In genomic region chr1:219333626-219334025, GRCh38 we compare ENCODE assay signal across 35 cellular contexts.
"Had no signal": no experiment of that assay in that cellular context is flagged by ENCODE, and none has a peak within 500 bp of the region (broad histone marks: within the 10 kb centered on the region; RNA-seq: fewer than 3 reads in every experiment).

No MANE protein-coding gene starts in this region.

- H3K4me1 ChIP-seq: breast epithelium had no signal

- H3K9me3 ChIP-seq: adrenal gland, body of pancreas, breast epithelium had no signal

- H3K36me3 ChIP-seq: adrenal gland, brain microvascular endothelial cell, breast epithelium, cardiac muscle cell had no signal

- FAIRE-seq: astrocyte, TTC549 had no signal

- H3K27ac ChIP-seq: adrenal gland, body of pancreas, brain microvascular endothelial cell, breast epithelium, cardiac muscle cell, VCaP had no signal

- DNase-seq: activated B cell treated with CpG ODN at 0.5 μM for 24 hours; activated CD4-positive, alpha-beta memory T cell treated with anti-CD3 and anti-CD28 coated beads for 36 hours; activated CD4-positive, alpha-beta T cell treated with anti-CD3 and anti-CD28 coated beads for 4 hours; activated CD4-positive, alpha-beta T cell treated with anti-CD3 and anti-CD28 coated beads, Interleukin-2, amount 10 ng/mL, durations not matched to agents 24 days and 14 days; activated CD4-positive, alpha-beta T cell treated with anti-CD3 and anti-CD28 coated beads, Interleukin-2, amount 50 U/mL, for 1 hour; activated CD4-positive, alpha-beta T cell treated with anti-CD3 and anti-CD28 coated beads, Interleukin-2, amount 50 U/mL, for 4 hours; activated CD4-positive, CD25-positive, alpha-beta regulatory T cell treated with anti-CD3 and anti-CD28 coated beads, Interleukin-2, amount 50 U/mL, for 72 hours; activated CD8-positive, alpha-beta memory T cell treated with anti-CD3 and anti-CD28 coated beads, Interleukin-2, amount 50 U/mL, for 4 hours; activated CD8-positive, alpha-beta T cell treated with anti-CD3 and anti-CD28 coated beads for 36 hours; activated effector memory CD4-positive, alpha-beta T cell treated with anti-CD3 and anti-CD28 coated beads, Interleukin-2, amount 50 U/mL, for 16 hours; activated gamma-delta T cell treated with Interleukin-2 at 50 U/mL for 16 hours; activated naive CD4-positive, alpha-beta T cell; activated naive CD4-positive, alpha-beta T cell treated with anti-CD3 and anti-CD28 coated beads for 36 hours; activated naive CD4-positive, alpha-beta T cell treated with anti-CD3 and anti-CD28 coated beads, Interleukin-2, amount 50 U/mL, for 16 hours; activated naive CD8-positive, alpha-beta T cell treated with anti-CD3 and anti-CD28 coated beads for 36 hours; activated T-cell treated with anti-CD3 and anti-CD28 coated beads for 4 hours; activated T-cell treated with anti-CD3 and anti-CD28 coated beads, Interleukin-2, amount 50 U/mL, for 1 hour; activated T-cell treated with anti-CD3 and anti-CD28 coated beads, Interleukin-2, amount 50 U/mL, for 4 hours; activated T-cell treated with anti-CD3 and anti-CD28 coated beads, Interleukin-2, amount 50 U/mL, for 72 hours; adrenal gland; amniotic stem cell; aorta; body of pancreas; brain microvascular endothelial cell; cerebellar nuclear complex; T-helper 1 cell; T-helper 2 cell; T-helper 9 cell had no signal

- ATAC-seq: activated CD8-positive, alpha-beta T cell treated with anti-CD3 and anti-CD28 coated beads for 36 hours; activated naive CD4-positive, alpha-beta T cell treated with anti-CD3 and anti-CD28 coated beads, Interleukin-2, amount 50 U/mL, for 72 hours; activated T-cell treated with anti-CD3 and anti-CD28 coated beads, Interleukin-2, amount 50 U/mL, for 4 hours; activated T-cell treated with anti-CD3 and anti-CD28 coated beads, Interleukin-2, amount 50 U/mL, for 72 hours; activated T-helper 17 cell treated with anti-CD3 and anti-CD28 coated beads, Interleukin-2, amount 50 U/mL, for 72 hours; body of pancreas had no signal

- H3K4me3 ChIP-seq: adrenal gland, body of pancreas, breast epithelium, cardiac muscle cell had no signal

- H3K27me3 ChIP-seq: adrenal gland, body of pancreas, brain microvascular endothelial cell, breast epithelium, cardiac muscle cell had no signal
